ENCODE assay signal across 10 cellular contexts in the genomic region with DNA sequence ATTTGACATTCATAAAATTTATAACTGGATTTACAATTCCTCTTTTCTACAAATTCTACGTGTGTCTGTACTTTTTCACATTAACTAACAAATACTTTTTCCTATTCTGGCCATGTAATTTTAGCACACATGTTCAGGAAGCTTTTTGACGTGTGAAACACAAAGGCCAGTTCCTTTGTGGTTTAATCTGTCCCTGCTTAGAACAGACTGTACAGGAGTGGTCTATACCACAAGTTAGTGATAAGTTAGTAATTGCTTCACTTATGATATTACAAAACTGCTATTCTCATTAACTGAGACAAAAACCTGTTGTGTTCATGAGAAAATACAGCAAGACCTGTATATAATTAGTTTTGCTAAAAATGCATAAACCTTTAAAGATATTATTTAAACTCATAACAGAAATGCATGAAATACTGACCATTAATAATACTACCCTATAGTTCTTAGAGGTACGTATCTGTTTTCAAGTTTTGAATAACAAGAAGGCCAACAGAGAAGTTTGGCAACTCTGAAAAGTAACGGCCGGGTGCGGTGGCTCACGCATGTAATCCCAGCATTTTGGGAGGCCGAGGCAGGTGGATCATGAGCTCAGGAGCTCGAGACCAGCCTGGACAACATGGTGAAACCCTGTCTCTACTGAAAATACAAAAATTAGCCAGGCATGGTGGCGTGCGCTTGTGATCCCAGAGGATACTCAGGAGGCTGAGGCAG. TPM values are rescaled to one million over a fixed set of nuclear protein-coding genes. Genes with fewer than 3 reads are reported as not detected.
DNase-seq lines count a peak whose midpoint lies in the region; ATAC-seq and TF ChIP-seq lines count a peak whose summit lies in the region.
"Had no signal": no experiment of that assay in that cellular context is flagged by ENCODE, and none has a peak within 500 bp of the region (broad histone marks: within the 10 kb centered on the region; RNA-seq: fewer than 3 reads in every experiment).

No MANE protein-coding gene starts in this region.

- no peak for TF ChIP-seq CTCF in fibroblast of villous mesenchyme (IDR thresholded peaks at IDR 0.05; ENCODE audit: insufficient read depth, low read depth, low read length)
- no peak for TF ChIP-seq CTCF in GM10248 (IDR thresholded peaks at IDR 0.05; ENCODE audit: control extremely low read depth, extremely low read depth, low read depth, missing control alignments)

- CTCF ChIA-PET in GM10248 (lab: Yijun Ruan, JAX), result interaction anchor here (1.4 kb wide), 1 partner anchor 16 kb away, joined by 3 read pairs; no protein-coding TSS in a partner anchor

- POLR2A ChIA-PET in GM10248 (lab: Yijun Ruan, JAX), result no interaction called here

- H3K4me3 ChIP-seq in fibroblast of villous mesenchyme (ENCODE audit: low read depth, low read length), result no peak overlapping the region

- ATAC-seq in GM18502 (IDR thresholded peaks at IDR 0.05; ENCODE audit: poor library complexity, unreplicated experiment) (peak; percentile 70), HG02588 (IDR thresholded peaks at IDR 0.05; ENCODE audit: unreplicated experiment) (peak; percentile 65), GM19351 (IDR thresholded peaks at IDR 0.05; ENCODE audit: unreplicated experiment) (no peak)

- DNase-seq in LHCN-M2 (ENCODE audit: low read depth), result peak; percentile 96
- peak; percentile 92 for DNase-seq in fibroblast of villous mesenchyme (ENCODE audit: low read depth)
- no peak for DNase-seq in GM19240 (ENCODE audit: insufficient read length, low spot score)
- no peak for DNase-seq in GM10248 (ENCODE audit: extremely low spot score)
- no peak for DNase-seq in NCI-H1048 (lab: John Stamatoyannopoulos, UW)
- DNase-seq: activated naive CD8-positive, alpha-beta T cell treated with anti-CD3 and anti-CD28 coated beads, Interleukin-2, amount 10 ng/mL, durations not matched to agents 7 days and 5 days; NCI-H446 had no signal

RNA-seq across cellular contexts. Expression of gene AREG, which starts 13.7 kb away (rescaled TPM):
- total RNA-seq in LHCN-M2 (2014; rRNA removed), result 75.3 and 95.8 TPM in 2 replicates
- polyA plus RNA-seq in LHCN-M2 (2012), result 0.91 TPM
- total RNA-seq in fibroblast of villous mesenchyme, result under 0.01 TPM in 1 of 2 replicates, not detected in the other

Comparison
In these comparisons a context has a peak if more than half of its experiments do, and no peak if none do; other contexts are left out.
1. DNase-seq: peak in LHCN-M2 (single experiment) and fibroblast of villous mesenchyme (single experiment); none in GM19240 (single experiment), GM10248 (single experiment) and NCI-H1048 (single experiment).
2. RNA of gene AREG, which starts 13.7 kb away (total RNA-seq): 75.3 to 95.8 TPM in LHCN-M2; under 0.01 TPM in fibroblast of villous mesenchyme; every median in the first group is over 10 times any median in the second.